27 cellular contexts compared by ENCODE assay signal in genomic region chr16:83912152-83912948, GRCh38. TPM values are rescaled to one million over a fixed set of nuclear protein-coding genes. Genes with fewer than 3 reads are reported as not detected.
DNase-seq lines count a peak whose midpoint lies in the region; ATAC-seq, FAIRE-seq and TF ChIP-seq lines count a peak whose summit lies in the region.
"Had no signal": no experiment of that assay in that cellular context is flagged by ENCODE, and none has a peak within 500 bp of the region (broad histone marks: within the 10 kb centered on the region; RNA-seq: fewer than 3 reads in every experiment).

No MANE protein-coding gene starts in this region.

- peak overlapping the region; percentile 35 for H4K8ac ChIP-seq in H1 (ENCODE audit: extremely low read depth, insufficient read depth, low read length)

- CTCF ChIA-PET in H1 (lab: Charles Lee; ENCODE audit: partially characterized antibody) = interaction anchor here (0.6 to 5.4 kb wide), 8 partner anchors 10 to 1291 kb away, joined by 3 to 26 read pairs (median 3); no protein-coding TSS in a partner anchor

- H3K18ac ChIP-seq in H1 (ENCODE audit: extremely low read depth, low read length) = no peak overlapping the region

- no peak for FAIRE-seq in H1 (lab: Jason Lieb, UNC)
- FAIRE-seq: A204.1 had no signal

- no peak overlapping the region for H2AK5ac ChIP-seq in H1 (ENCODE audit: low read depth, low read length)

- no peak overlapping the region for H2BK12ac ChIP-seq in H1 (ENCODE audit: low read depth, low read length)

- no peak for TF ChIP-seq POLR2A in H1 (IDR thresholded peaks at IDR 0.05; ENCODE audit: control extremely low read depth in 1 of 2, low read depth in 2 of 2, low read length in 2 of 2)

- H3K27ac ChIP-seq in H1 (ENCODE audit: low read depth, low read length) = no peak overlapping the region
- H3K27ac ChIP-seq: skin epidermis, transverse colon had no signal

- H3K4me1 Mint-ChIP-seq in nephron progenitor cell = peaks cover 43% of the 10 kb centered on the region
- H3K4me1 Mint-ChIP-seq: activated naive CD4-positive, alpha-beta T cell treated with anti-CD3 and anti-CD28 coated beads, Interleukin-2, amount 50 U/mL, for 24 hours had no signal

- POLR2A ChIA-PET in H1 (lab: Charles Lee; ENCODE audit: partially characterized antibody) = interaction anchor here (0.9 to 2.6 kb wide), 5 partner anchors 8 to 15 kb away, joined by 3 to 12 read pairs (median 3); no protein-coding TSS in a partner anchor

- H3K9ac ChIP-seq in H1 (replicated peaks in 1 of 4; ENCODE audit: extremely low read depth in 1 of 4, low read depth in 3 of 4, low read length in 3 of 4) = no peak overlapping the region

- no peak overlapping the region for H2BK20ac ChIP-seq in H1 (ENCODE audit: low read length)

- H2AFZ ChIP-seq in H1 (ENCODE audit: low read length) = no peak overlapping the region

- no peaks in the 10 kb centered on the region; a peak in 1 of 4 replicates for H3K79me2 ChIP-seq in H1 (ENCODE audit: control insufficient read depth in 1 of 2, insufficient read depth in 2 of 2, low read length in 2 of 2)

- H3K23ac ChIP-seq in H1 (ENCODE audit: insufficient read length) = no peak overlapping the region

- no peaks in the 10 kb centered on the region; a peak in 1 of 4 replicates for H3K9me3 ChIP-seq in H1 (ENCODE audit: insufficient read depth in 2 of 2, low read depth in 1 of 2, low read length in 1 of 2)
- H3K9me3 ChIP-seq: BE2C, transverse colon had no signal

- H3K27me3 Mint-ChIP-seq in nephron progenitor cell (ENCODE audit: low read depth, poor library complexity) = no peaks in the 10 kb centered on the region
- H3K27me3 Mint-ChIP-seq: activated CD8-positive, alpha-beta T cell treated with anti-CD3 and anti-CD28 coated beads for 36 hours; activated naive CD4-positive, alpha-beta T cell treated with anti-CD3 and anti-CD28 coated beads, Interleukin-2, amount 50 U/mL, for 24 hours; activated T-cell treated with anti-CD3 and anti-CD28 coated beads, Interleukin-2, amount 50 U/mL, for 24 hours; T-helper 17 cell had no signal

- H3K4me3 Mint-ChIP-seq in nephron progenitor cell = no peak overlapping the region
- H3K4me3 Mint-ChIP-seq: activated CD8-positive, alpha-beta T cell treated with anti-CD3 and anti-CD28 coated beads for 36 hours; activated naive CD4-positive, alpha-beta T cell treated with anti-CD3 and anti-CD28 coated beads, Interleukin-2, amount 50 U/mL, for 24 hours; activated T-cell treated with anti-CD3 and anti-CD28 coated beads, Interleukin-2, amount 50 U/mL, for 24 hours; T-helper 17 cell had no signal

- intact Hi-C loops in left ventricle myocardium superior (cut with micrococcal nuclease) = no loop called here

- H4K5ac ChIP-seq in H1 (ENCODE audit: insufficient read length, low read depth, low read length) = no peak overlapping the region

- no peak overlapping the region for H3K4me2 ChIP-seq in H1 (ENCODE audit: insufficient read depth in 1 of 2, low read depth in 2 of 2, low read length in 2 of 2)

- DNase-seq in GM13976 (ENCODE audit: low spot score) (peak; percentile 18), H1 (ENCODE audit: low read depth in 1 of 2, low spot score in 2 of 2) (no peak), left ventricle myocardium superior (peak; percentile 59), nephron progenitor cell (no peak), kidney glomerular epithelial cell (lab: John Stamatoyannopoulos, UW) (no peak), retina (no peak)
- DNase-seq: activated CD8-positive, alpha-beta T cell treated with anti-CD3 and anti-CD28 coated beads for 36 hours; activated T-cell treated with anti-CD3 and anti-CD28 coated beads, Interleukin-2, amount 50 U/mL, for 24 hours; BE2C; COR-L47; NCI-H1436 treated with DMSO at 0.1 percent for 48 hours; NCI-H2171; NCI-H526 treated with DMSO at 0.1 percent for 48 hours; SIG-M5; stimulated activated naive CD8-positive, alpha-beta T cell treated with anti-CD3 and anti-CD28 coated beads, Interleukin-15, Interleukin-2, amounts not matched to agents 100 U/mL and 50 U/mL, for 24 hours; T-helper 17 cell; transverse colon had no signal

- no peaks in the 10 kb centered on the region for H3K9me3 Mint-ChIP-seq in nephron progenitor cell
- H3K9me3 Mint-ChIP-seq: activated CD8-positive, alpha-beta T cell treated with anti-CD3 and anti-CD28 coated beads for 36 hours; activated naive CD4-positive, alpha-beta T cell treated with anti-CD3 and anti-CD28 coated beads, Interleukin-2, amount 50 U/mL, for 24 hours; activated T-cell treated with anti-CD3 and anti-CD28 coated beads, Interleukin-2, amount 50 U/mL, for 24 hours had no signal

- TF ChIP-seq CTCF in GM13976 (IDR thresholded peaks at IDR 0.05; ENCODE audit: borderline replicate concordance, control extremely low read depth, extremely low read depth, insufficient read depth, missing control alignments) = no peak
- no peak for TF ChIP-seq CTCF in H1 (IDR thresholded peaks at IDR 0.05; ENCODE audit: control extremely low read depth in 1 of 3, insufficient read depth in 1 of 3, low read depth in 1 of 3, low read length in 3 of 3)
- no peak for TF ChIP-seq CTCF in nephron progenitor cell (IDR thresholded peaks at IDR 0.05)

- no peak overlapping the region for H2BK5ac ChIP-seq in H1 (ENCODE audit: low read depth, low read length)

- H3K79me1 ChIP-seq in H1 (ENCODE audit: low read depth, low read length) = 0 out of 2 replicates have a peak, but pooled peaks cover 2% of the 10 kb centered on the region

- H3K4me1 ChIP-seq in H1 (replicated peaks in 1 of 4; ENCODE audit: control insufficient read depth in 3 of 4, insufficient read depth in 4 of 4, low read length in 3 of 4) = peaks cover 0 to 2% (median 1%) of the 10 kb centered on the region in 4 experiments; a peak in 3 of 7 replicates
- H3K4me1 ChIP-seq: BE2C, transverse colon had no signal

- TF ChIP-seq EP300 in H1 (IDR thresholded peaks at IDR 0.05; ENCODE audit: borderline replicate concordance in 1 of 2, low read depth in 2 of 2, low read length in 2 of 2) = no peak

- no peak overlapping the region for H3K4ac ChIP-seq in H1 (replicated peaks; ENCODE audit: insufficient read length, low read depth, low read length)

- peak; percentile 81 for ATAC-seq in left ventricle myocardium superior
- ATAC-seq in HG02981 (IDR thresholded peaks at IDR 0.05; ENCODE audit: unreplicated experiment) = no peak
- no peak for ATAC-seq in HG03280 (IDR thresholded peaks at IDR 0.05; ENCODE audit: unreplicated experiment)
- ATAC-seq: activated CD8-positive, alpha-beta T cell treated with anti-CD3 and anti-CD28 coated beads for 36 hours; stimulated activated naive CD8-positive, alpha-beta T cell treated with anti-CD3 and anti-CD28 coated beads, Interleukin-15, Interleukin-2, amounts not matched to agents 100 U/mL and 50 U/mL, for 24 hours; T-helper 17 cell had no signal

- no peaks in the 10 kb centered on the region for H3K23me2 ChIP-seq in H1 (ENCODE audit: low read depth, low read length)

- H3K27ac Mint-ChIP-seq in nephron progenitor cell = peak overlapping the region; percentile 94
- H3K27ac Mint-ChIP-seq: activated CD8-positive, alpha-beta T cell treated with anti-CD3 and anti-CD28 coated beads for 36 hours; activated naive CD4-positive, alpha-beta T cell treated with anti-CD3 and anti-CD28 coated beads, Interleukin-2, amount 50 U/mL, for 24 hours; activated T-cell treated with anti-CD3 and anti-CD28 coated beads, Interleukin-2, amount 50 U/mL, for 24 hours; T-helper 17 cell had no signal

- no peak for TF ChIP-seq RAD21 in H1 (IDR thresholded peaks at IDR 0.05 in 1 of 2, conservative IDR thresholded peaks at IDR 0.05 in 1 of 2; ENCODE audit: low read depth in 2 of 2, low read length in 2 of 2)

- H3K27me3 ChIP-seq in H1 (replicated peaks in 1 of 4; ENCODE audit: control insufficient read depth in 3 of 4, extremely low read depth in 1 of 4, insufficient read depth in 3 of 4, low read length in 3 of 4) = no peaks in the 10 kb centered on the region
- H3K27me3 ChIP-seq: BE2C, transverse colon had no signal

- H3K56ac ChIP-seq in H1 (replicated peaks; ENCODE audit: insufficient read length, low read depth, low read length) = no peak overlapping the region

- no peak overlapping the region for H2BK15ac ChIP-seq in H1 (ENCODE audit: low read length)

- H3K4me3 ChIP-seq in H1 (ENCODE audit: extremely low read depth in 1 of 4, insufficient read depth in 2 of 4, low read depth in 3 of 4, low read length in 4 of 4) = no peak overlapping the region
- H3K4me3 ChIP-seq: skin epidermis, transverse colon had no signal

- peaks cover 0 to 9% of the 10 kb centered on the region in 2 experiments for H4K20me1 ChIP-seq in H1 (replicated peaks in 1 of 2; ENCODE audit: control insufficient read depth in 1 of 2, insufficient read depth in 2 of 2, low read length in 2 of 2)

- H2BK120ac ChIP-seq in H1 (replicated peaks; ENCODE audit: low read depth, low read length) = no peak overlapping the region

- peaks cover 70% of the 10 kb centered on the region for H3K36me3 Mint-ChIP-seq in nephron progenitor cell (ENCODE audit: low read depth)

- WGBS in H1 (ENCODE audit: extremely low coverage in 1 of 2, insufficient coverage in 1 of 2, insufficient read length in 1 of 2, insufficient replicate concordance in 2 of 2, low coverage in 1 of 2, low lambda C conversion rate in 2 of 2, missing lambda C conversion rate in 1 of 2), 2 experiments = 93% methylated on average over 20 of the region's 20 CpGs; no CpG with 5 or more reads in 1 of the 2 experiments

- H3K36me3 ChIP-seq in H1 (ENCODE audit: control insufficient read depth in 2 of 4, insufficient read depth in 4 of 4, low read length in 3 of 4) = peaks cover 9 to 37% (median 15%) of the 10 kb centered on the region in 4 experiments; a peak in 7 of 8 replicates

- in situ Hi-C loops in GM13976 (cut with MboI; ENCODE audit: low sequenced_read_pairs, unreplicated experiment) = no loop called here

- H3K14ac ChIP-seq in H1 (ENCODE audit: insufficient read length) = no peak overlapping the region

- no peak overlapping the region for H4K91ac ChIP-seq in H1 (replicated peaks; ENCODE audit: insufficient read length, low read length)

RNA-seq across cellular contexts. Expression of gene MLYCD, which starts 13.4 kb away (rescaled TPM):
- 5.8 and 7.0 TPM in 2 replicates for total RNA-seq in H1 (2021; fragmentation: NEBNext Ultra II Directional; extraction: Animal tissue kit (Norgen Biotek cat#: 25700))
- 3.7 and 4.6 TPM in 2 replicates for polyA plus RNA-seq in H1 (2011; rRNA removed)
- polyA plus RNA-seq in H1 (2011; cell fraction: cytosol; rRNA removed) = 3.9 TPM
- 12.8 TPM for polyA plus RNA-seq in H1 (2011; cell fraction: nucleus; rRNA removed)
- polyA plus RNA-seq in H1 (2012, experiment 1 of 2) = 3.2 to 3.9 TPM (median 3.6 TPM) in 4 replicates
- polyA plus RNA-seq in H1 (2012, experiment 2 of 2) = 1.7 TPM
- 3.0 TPM for polyA plus RNA-seq in H1 (2013, experiment 1 of 2)
- 2.4 TPM for polyA plus RNA-seq in H1 (2013, experiment 2 of 2)
- polyA minus RNA-seq in H1 (2011; rRNA and poly(A)+ RNA removed) = 18.3 and 19.3 TPM in 2 replicates
- polyA minus RNA-seq in H1 (2011; cell fraction: cytosol; rRNA and poly(A)+ RNA removed) = 6.3 TPM
- 26.2 TPM for polyA minus RNA-seq in H1 (2011; cell fraction: nucleus; rRNA and poly(A)+ RNA removed)
- 49.0 TPM for total RNA-seq in left ventricle myocardium superior

RNA-seq across cellular contexts. Expression of gene OSGIN1, which starts 40.7 kb away (rescaled TPM):
- total RNA-seq in H1 (2021; fragmentation: NEBNext Ultra II Directional; extraction: Animal tissue kit (Norgen Biotek cat#: 25700)) = 0.48 and 0.58 TPM in 2 replicates
- polyA plus RNA-seq in H1 (2011; rRNA removed) = 0.76 and 1.5 TPM in 2 replicates
- polyA plus RNA-seq in H1 (2011; cell fraction: cytosol; rRNA removed) = 1.2 TPM
- polyA plus RNA-seq in H1 (2011; cell fraction: nucleus; rRNA removed) = 2.4 TPM
- polyA plus RNA-seq in H1 (2012, experiment 1 of 2) = 0.53 to 0.86 TPM (median 0.70 TPM) in 4 replicates
- 0.34 TPM for polyA plus RNA-seq in H1 (2012, experiment 2 of 2)
- polyA plus RNA-seq in H1 (2013, experiment 1 of 2) = 0.34 TPM
- 0.48 TPM for polyA plus RNA-seq in H1 (2013, experiment 2 of 2)
- 0.16 and 0.22 TPM in 2 replicates for polyA minus RNA-seq in H1 (2011; rRNA and poly(A)+ RNA removed)
- polyA minus RNA-seq in H1 (2011; cell fraction: cytosol; rRNA and poly(A)+ RNA removed) = 0.59 TPM
- polyA minus RNA-seq in H1 (2011; cell fraction: nucleus; rRNA and poly(A)+ RNA removed) = 2.5 TPM
- total RNA-seq in left ventricle myocardium superior = 4.7 TPM

RNA-seq across cellular contexts. Expression of gene NECAB2, which starts 55.7 kb away (rescaled TPM):
- 2.0 and 3.6 TPM in 2 replicates for total RNA-seq in H1 (2021; fragmentation: NEBNext Ultra II Directional; extraction: Animal tissue kit (Norgen Biotek cat#: 25700))
- polyA plus RNA-seq in H1 (2011; rRNA removed) = 4.2 and 7.5 TPM in 2 replicates
- polyA plus RNA-seq in H1 (2011; cell fraction: cytosol; rRNA removed) = 5.4 TPM
- polyA plus RNA-seq in H1 (2011; cell fraction: nucleus; rRNA removed) = 27.9 TPM
- 3.8 to 7.5 TPM (median 5.9 TPM) in 4 replicates for polyA plus RNA-seq in H1 (2012, experiment 1 of 2)
- polyA plus RNA-seq in H1 (2012, experiment 2 of 2) = 2.7 TPM
- 3.8 TPM for polyA plus RNA-seq in H1 (2013, experiment 1 of 2)
- polyA plus RNA-seq in H1 (2013, experiment 2 of 2) = 4.0 TPM
- 2.3 and 3.2 TPM in 2 replicates for polyA minus RNA-seq in H1 (2011; rRNA and poly(A)+ RNA removed)
- 2.6 TPM for polyA minus RNA-seq in H1 (2011; cell fraction: cytosol; rRNA and poly(A)+ RNA removed)
- 4.1 TPM for polyA minus RNA-seq in H1 (2011; cell fraction: nucleus; rRNA and poly(A)+ RNA removed)
- 0.84 TPM for total RNA-seq in left ventricle myocardium superior
- total RNA-seq: activated CD8-positive, alpha-beta T cell treated with anti-CD3 and anti-CD28 coated beads for 36 hours; Daoy; HT1080; M059J; OCI-LY7; osteocyte; T-helper 17 cell had no signal

Comparison
In these comparisons a context has a peak if more than half of its experiments do, and no peak if none do; other contexts are left out.
1. DNase-seq: peak in GM13976 (single experiment) and left ventricle myocardium superior (single experiment); none in H1 (0 of 2), nephron progenitor cell (single experiment), kidney glomerular epithelial cell (single experiment) and retina (single experiment).